ENCODE assay signal across 21 cellular contexts in the genomic region with DNA sequence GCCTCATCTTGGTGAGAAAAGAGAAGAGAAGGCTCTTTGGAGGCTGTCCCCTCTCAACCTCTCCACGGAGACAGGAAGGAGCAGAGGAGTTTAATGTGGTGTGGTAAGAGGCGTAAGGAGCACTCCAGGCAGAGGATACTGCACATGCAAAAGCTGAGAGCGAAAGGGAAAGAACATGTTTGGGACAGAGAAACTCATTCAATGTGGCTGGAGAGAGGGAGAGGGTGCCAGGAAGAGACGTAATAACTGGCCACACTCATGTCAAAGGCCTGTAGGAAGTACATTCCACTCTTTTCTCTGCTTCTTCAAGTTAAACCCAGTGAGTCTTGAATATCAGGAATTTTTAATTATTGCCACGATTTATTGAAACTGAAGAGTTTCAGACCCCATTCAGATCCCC. TPM values are rescaled to one million over a fixed set of nuclear protein-coding genes. Genes with fewer than 3 reads are reported as not detected.
DNase-seq lines count a peak whose midpoint lies in the region; ATAC-seq, FAIRE-seq and TF ChIP-seq lines count a peak whose summit lies in the region.
"Had no signal": no experiment of that assay in that cellular context is flagged by ENCODE, and none has a peak within 500 bp of the region (broad histone marks: within the 10 kb centered on the region; RNA-seq: fewer than 3 reads in every experiment).

No MANE protein-coding gene starts in this region.

- peaks cover 70% of the 10 kb centered on the region for H3K4me1 Mint-ChIP-seq in activated naive CD8-positive, alpha-beta T cell treated with anti-CD3 and anti-CD28 coated beads, Interleukin-2, amount 10 ng/mL, durations not matched to agents 7 days and 5 days
- peaks cover 40% of the 10 kb centered on the region for H3K4me1 Mint-ChIP-seq in activated naive CD8-positive, alpha-beta T cell treated with anti-CD3 and anti-CD28 coated beads for 36 hours

- POLR2A ChIA-PET in activated naive CD8-positive, alpha-beta T cell treated with anti-CD3 and anti-CD28 coated beads, Interleukin-2, amount 10 ng/mL, durations not matched to agents 7 days and 5 days (lab: Charles Lee), result interaction anchor here (1.6 kb wide), 1 partner anchor 10 kb away, joined by 4 read pairs; no protein-coding TSS in a partner anchor

- peak overlapping the region; percentile 44 for H3K27ac Mint-ChIP-seq in activated naive CD8-positive, alpha-beta T cell treated with anti-CD3 and anti-CD28 coated beads, Interleukin-2, amount 10 ng/mL, durations not matched to agents 7 days and 5 days
- no peak overlapping the region for H3K27ac Mint-ChIP-seq in activated naive CD8-positive, alpha-beta T cell treated with anti-CD3 and anti-CD28 coated beads for 36 hours
- H3K27ac Mint-ChIP-seq: activated CD8-positive, alpha-beta T cell treated with anti-CD3 and anti-CD28 coated beads for 36 hours; GM23338 had no signal

- no peak overlapping the region for H3K4me3 ChIP-seq in left lung
- H3K4me3 ChIP-seq in upper lobe of right lung, result no peak overlapping the region
- H3K4me3 ChIP-seq: GM12878, GM23338, pancreas, thoracic aorta had no signal

- DNase-seq in activated naive CD8-positive, alpha-beta T cell treated with anti-CD3 and anti-CD28 coated beads, Interleukin-2, amount 10 ng/mL, durations not matched to agents 7 days and 5 days, result no peak
- DNase-seq in activated naive CD8-positive, alpha-beta T cell treated with anti-CD3 and anti-CD28 coated beads for 36 hours, result no peak
- peak; percentile 21 for DNase-seq in astrocyte of the hippocampus (ENCODE audit: low read depth, low spot score)
- DNase-seq in left lung, result no peak
- no peak for DNase-seq in upper lobe of right lung
- DNase-seq in D721Med (ENCODE audit: insufficient read length, low spot score), result no peak
- DNase-seq: activated CD8-positive, alpha-beta T cell treated with anti-CD3 and anti-CD28 coated beads for 36 hours; NCI-H1092; NCI-H2107; NCI-H82; pancreas; SK-N-SH; stimulated activated CD4-positive, alpha-beta T cell treated with anti-CD3 and anti-CD28 coated beads, Interleukin-4, amount 100 ng/mL, for 4 hours; stimulated activated CD8-positive, alpha-beta memory T cell treated with anti-CD3 and anti-CD28 coated beads, Interleukin-4, amount 100 ng/mL, for 48 hours had no signal

- no peaks in the 10 kb centered on the region for H3K9me3 ChIP-seq in left lung
- no peaks in the 10 kb centered on the region for H3K9me3 ChIP-seq in upper lobe of right lung
- H3K9me3 ChIP-seq: pancreas, SK-N-SH, thoracic aorta had no signal

- H3K27me3 ChIP-seq in left lung, result no peaks in the 10 kb centered on the region
- no peaks in the 10 kb centered on the region for H3K27me3 ChIP-seq in upper lobe of right lung
- H3K27me3 ChIP-seq: pancreas had no signal

- no peaks in the 10 kb centered on the region for H3K9me3 Mint-ChIP-seq in activated naive CD8-positive, alpha-beta T cell treated with anti-CD3 and anti-CD28 coated beads, Interleukin-2, amount 10 ng/mL, durations not matched to agents 7 days and 5 days
- H3K9me3 Mint-ChIP-seq in activated naive CD8-positive, alpha-beta T cell treated with anti-CD3 and anti-CD28 coated beads for 36 hours, result no peaks in the 10 kb centered on the region
- H3K9me3 Mint-ChIP-seq: activated CD8-positive, alpha-beta T cell treated with anti-CD3 and anti-CD28 coated beads for 36 hours; GM23338 had no signal

- peaks cover 22% of the 10 kb centered on the region for H3K36me3 Mint-ChIP-seq in activated naive CD8-positive, alpha-beta T cell treated with anti-CD3 and anti-CD28 coated beads, Interleukin-2, amount 10 ng/mL, durations not matched to agents 7 days and 5 days
- peaks cover 61% of the 10 kb centered on the region for H3K36me3 Mint-ChIP-seq in activated naive CD8-positive, alpha-beta T cell treated with anti-CD3 and anti-CD28 coated beads for 36 hours

- no peaks in the 10 kb centered on the region for H3K27me3 Mint-ChIP-seq in activated naive CD8-positive, alpha-beta T cell treated with anti-CD3 and anti-CD28 coated beads, Interleukin-2, amount 10 ng/mL, durations not matched to agents 7 days and 5 days
- peaks cover 5% of the 10 kb centered on the region for H3K27me3 Mint-ChIP-seq in activated naive CD8-positive, alpha-beta T cell treated with anti-CD3 and anti-CD28 coated beads for 36 hours

- H3K27ac ChIP-seq in left lung (no peak overlapping the region), upper lobe of right lung (no peak overlapping the region)
- H3K27ac ChIP-seq: pancreas, thoracic aorta had no signal

- TF ChIP-seq CTCF in left lung (IDR thresholded peaks at IDR 0.05), result no peak
- TF ChIP-seq CTCF in upper lobe of right lung (IDR thresholded peaks at IDR 0.05), result no peak
- no peak for TF ChIP-seq CTCF in D721Med (IDR thresholded peaks at IDR 0.05; ENCODE audit: insufficient read depth, missing control alignments)

- peak overlapping the region; percentile 41 for H3K4me3 Mint-ChIP-seq in activated naive CD8-positive, alpha-beta T cell treated with anti-CD3 and anti-CD28 coated beads, Interleukin-2, amount 10 ng/mL, durations not matched to agents 7 days and 5 days
- H3K4me3 Mint-ChIP-seq in activated naive CD8-positive, alpha-beta T cell treated with anti-CD3 and anti-CD28 coated beads for 36 hours, result no peak overlapping the region
- H3K4me3 Mint-ChIP-seq: activated CD8-positive, alpha-beta T cell treated with anti-CD3 and anti-CD28 coated beads for 36 hours; GM23338 had no signal

- H3K4me1 ChIP-seq in left lung (peaks cover 10 to 61% of the 10 kb centered on the region in 2 donors), upper lobe of right lung (peaks cover 13% of the 10 kb centered on the region)

- intact Hi-C loops in left lung (cut with DNase I) (no loop called here), upper lobe of right lung (cut with DNase I) (no loop called here)

- FAIRE-seq in D721Med (lab: Jason Lieb, UNC), result no peak
- FAIRE-seq: G401.6, GM12878, pancreas had no signal

- peaks cover 0 to 6% of the 10 kb centered on the region in 2 donors for H3K36me3 ChIP-seq in left lung
- H3K36me3 ChIP-seq in upper lobe of right lung, result no peaks in the 10 kb centered on the region
- H3K36me3 ChIP-seq: pancreas, thoracic aorta had no signal

- no peak for ATAC-seq in activated naive CD8-positive, alpha-beta T cell treated with anti-CD3 and anti-CD28 coated beads, Interleukin-2, amount 10 ng/mL, durations not matched to agents 7 days and 5 days (ENCODE audit: low read depth)
- ATAC-seq in left lung (peak; percentile 47), upper lobe of right lung (peak; percentile 31), HG03571 (IDR thresholded peaks at IDR 0.05; ENCODE audit: unreplicated experiment) (no peak), GM19395 (IDR thresholded peaks at IDR 0.05; ENCODE audit: unreplicated experiment) (no peak)
- ATAC-seq: activated CD8-positive, alpha-beta T cell treated with anti-CD3 and anti-CD28 coated beads for 36 hours; GM12878; GM23338; left lobe of liver; pancreas had no signal

RNA-seq across cellular contexts. Expression of a gene that starts 12.0 kb away (rescaled TPM):
- total RNA-seq in activated naive CD8-positive, alpha-beta T cell treated with anti-CD3 and anti-CD28 coated beads, Interleukin-2, amount 10 ng/mL, durations not matched to agents 7 days and 5 days, result 10 to 100 TPM; 13.9 to 14.3 TPM
- 10 to 100 TPM; 55.8 TPM for total RNA-seq in activated naive CD8-positive, alpha-beta T cell treated with anti-CD3 and anti-CD28 coated beads for 36 hours
- total RNA-seq in left lung (10 to 100 TPM; 29.7 to 32.1 TPM), upper lobe of right lung (28.7 TPM)

Comparison
In these comparisons a context has a peak if more than half of its experiments do, and no peak if none do; other contexts are left out.
1. ATAC-seq: peak in left lung (single experiment) and upper lobe of right lung (single experiment); none in activated naive CD8-positive, alpha-beta T cell treated with anti-CD3 and anti-CD28 coated beads, Interleukin-2, amount 10 ng/mL, durations not matched to agents 7 days and 5 days (single experiment), HG03571 (single experiment) and GM19395 (single experiment).